Comparison of ENCODE assay signal across 38 cellular contexts in genomic region chrX:153442463-153442862, GRCh38. TPM values are rescaled to one million over a fixed set of nuclear protein-coding genes. Genes with fewer than 3 reads are reported as not detected.
"Had no signal": no experiment of that assay in that cellular context is flagged by ENCODE, and none has a peak within 500 bp of the region (broad histone marks: within the 10 kb centered on the region; RNA-seq: fewer than 3 reads in every experiment).

No MANE protein-coding gene starts in this region.

- H3K27ac ChIP-seq: adrenal gland, body of pancreas, brain microvascular endothelial cell, breast epithelium, VCaP had no signal

- H3K4me1 ChIP-seq: adrenal gland, body of pancreas, breast epithelium had no signal

- H3K9me3 ChIP-seq: adrenal gland, body of pancreas had no signal

- H3K4me3 ChIP-seq: adrenal gland, body of pancreas, breast epithelium had no signal

- H3K36me3 ChIP-seq: adrenal gland, brain microvascular endothelial cell, breast epithelium had no signal

- DNase-seq: activated B cell treated with CpG ODN at 0.5 μM for 24 hours; activated CD4-positive, alpha-beta memory T cell treated with anti-CD3 and anti-CD28 coated beads for 36 hours; activated CD4-positive, alpha-beta T cell treated with anti-CD3 and anti-CD28 coated beads for 4 hours; activated CD4-positive, alpha-beta T cell treated with anti-CD3 and anti-CD28 coated beads, Interleukin-2, amount 10 ng/mL, durations not matched to agents 24 days and 14 days; activated CD4-positive, alpha-beta T cell treated with anti-CD3 and anti-CD28 coated beads, Interleukin-2, amount 50 U/mL, for 1 hour; activated CD4-positive, alpha-beta T cell treated with anti-CD3 and anti-CD28 coated beads, Interleukin-2, amount 50 U/mL, for 4 hours; activated CD4-positive, CD25-positive, alpha-beta regulatory T cell treated with anti-CD3 and anti-CD28 coated beads, Interleukin-2, amount 50 U/mL, for 72 hours; activated CD8-positive, alpha-beta memory T cell treated with anti-CD3 and anti-CD28 coated beads, Interleukin-2, amount 50 U/mL, for 4 hours; activated CD8-positive, alpha-beta T cell treated with anti-CD3 and anti-CD28 coated beads for 36 hours; activated effector memory CD4-positive, alpha-beta T cell treated with anti-CD3 and anti-CD28 coated beads, Interleukin-2, amount 50 U/mL, for 16 hours; activated gamma-delta T cell treated with Interleukin-2 at 50 U/mL for 16 hours; activated naive CD4-positive, alpha-beta T cell; activated naive CD4-positive, alpha-beta T cell treated with anti-CD3 and anti-CD28 coated beads for 36 hours; activated naive CD4-positive, alpha-beta T cell treated with anti-CD3 and anti-CD28 coated beads, Interleukin-2, amount 50 U/mL, for 16 hours; activated naive CD8-positive, alpha-beta T cell treated with anti-CD3 and anti-CD28 coated beads for 36 hours; activated T-cell treated with anti-CD3 and anti-CD28 coated beads for 4 hours; activated T-cell treated with anti-CD3 and anti-CD28 coated beads, Interleukin-2, amount 50 U/mL, for 1 hour; activated T-cell treated with anti-CD3 and anti-CD28 coated beads, Interleukin-2, amount 50 U/mL, for 4 hours; activated T-cell treated with anti-CD3 and anti-CD28 coated beads, Interleukin-2, amount 50 U/mL, for 72 hours; adrenal gland; amniotic stem cell; body of pancreas; brain microvascular endothelial cell; central memory CD4-positive, alpha-beta T cell; T-helper 1 cell; T-helper 2 cell; T-helper 9 cell had no signal

- H3K27me3 ChIP-seq: body of pancreas, brain microvascular endothelial cell had no signal

- ATAC-seq: activated CD8-positive, alpha-beta T cell treated with anti-CD3 and anti-CD28 coated beads for 36 hours; activated naive CD4-positive, alpha-beta T cell treated with anti-CD3 and anti-CD28 coated beads, Interleukin-2, amount 50 U/mL, for 72 hours; activated T-cell treated with anti-CD3 and anti-CD28 coated beads, Interleukin-2, amount 50 U/mL, for 4 hours; activated T-cell treated with anti-CD3 and anti-CD28 coated beads, Interleukin-2, amount 50 U/mL, for 72 hours; activated T-helper 17 cell treated with anti-CD3 and anti-CD28 coated beads, Interleukin-2, amount 50 U/mL, for 72 hours; body of pancreas had no signal

- FAIRE-seq: astrocyte, TTC549 had no signal

RNA-seq across cellular contexts. Expression of gene PNMA6E, which starts 41.3 kb away (rescaled TPM):
- total RNA-seq: activated B cell treated with CpG ODN at 0.5 μM for 24 hours; activated CD4-positive, alpha-beta memory T cell treated with anti-CD3 and anti-CD28 coated beads for 36 hours; activated CD4-positive, alpha-beta T cell treated with anti-CD3 and anti-CD28 coated beads, Interleukin-2, amount 10 ng/mL, durations not matched to agents 24 days and 14 days; activated CD8-positive, alpha-beta memory T cell treated with anti-CD3 and anti-CD28 coated beads for 36 hours; activated CD8-positive, alpha-beta T cell treated with anti-CD3 and anti-CD28 coated beads for 36 hours; activated naive CD4-positive, alpha-beta T cell treated with anti-CD3 and anti-CD28 coated beads for 36 hours; activated naive CD4-positive, alpha-beta T cell treated with anti-CD3 and anti-CD28 coated beads, Interleukin-2, amount 50 U/mL, for 72 hours; activated naive CD8-positive, alpha-beta T cell treated with anti-CD3 and anti-CD28 coated beads for 36 hours; activated T-cell treated with anti-CD3 and anti-CD28 coated beads, Interleukin-2, amount 50 U/mL, for 4 hours; activated T-cell treated with anti-CD3 and anti-CD28 coated beads, Interleukin-2, amount 50 U/mL, for 72 hours; activated T-helper 1 cell treated with anti-CD3 and anti-CD28 coated beads, Interleukin-12 subunit alpha, Interleukin-12 subunit beta, Interleukin-2, Interleukin-4 antibody, amounts not matched to agents 30 ng/mL and 10 ng/mL and 1 ng/mL, durations not matched to agents 14 hours and 24 hours and 36 hours; activated T-helper 17 cell treated with anti-CD3 and anti-CD28 coated beads, Interleukin-2, amount 50 U/mL, for 72 hours; aorta; astrocyte; body of pancreas; breast epithelium; cardiac septum; cerebellum had no signal
- polyA plus RNA-seq: aorta had no signal

RNA-seq across cellular contexts. Expression of gene BGN, which starts 52.3 kb away (rescaled TPM):
- total RNA-seq: activated B cell treated with CpG ODN at 0.5 μM for 24 hours; activated CD4-positive, alpha-beta memory T cell treated with anti-CD3 and anti-CD28 coated beads for 36 hours; activated CD4-positive, alpha-beta T cell treated with anti-CD3 and anti-CD28 coated beads, Interleukin-2, amount 10 ng/mL, durations not matched to agents 24 days and 14 days; activated CD8-positive, alpha-beta memory T cell treated with anti-CD3 and anti-CD28 coated beads for 36 hours; activated CD8-positive, alpha-beta T cell treated with anti-CD3 and anti-CD28 coated beads for 36 hours; activated naive CD4-positive, alpha-beta T cell treated with anti-CD3 and anti-CD28 coated beads for 36 hours; activated naive CD4-positive, alpha-beta T cell treated with anti-CD3 and anti-CD28 coated beads, Interleukin-2, amount 50 U/mL, for 72 hours; activated naive CD8-positive, alpha-beta T cell treated with anti-CD3 and anti-CD28 coated beads for 36 hours; activated T-cell treated with anti-CD3 and anti-CD28 coated beads, Interleukin-2, amount 50 U/mL, for 72 hours; activated T-helper 1 cell treated with anti-CD3 and anti-CD28 coated beads, Interleukin-12 subunit alpha, Interleukin-12 subunit beta, Interleukin-2, Interleukin-4 antibody, amounts not matched to agents 30 ng/mL and 10 ng/mL and 1 ng/mL, durations not matched to agents 14 hours and 24 hours and 36 hours; activated T-helper 17 cell treated with anti-CD3 and anti-CD28 coated beads, Interleukin-2, amount 50 U/mL, for 72 hours had no signal
